In the genomic region with DNA sequence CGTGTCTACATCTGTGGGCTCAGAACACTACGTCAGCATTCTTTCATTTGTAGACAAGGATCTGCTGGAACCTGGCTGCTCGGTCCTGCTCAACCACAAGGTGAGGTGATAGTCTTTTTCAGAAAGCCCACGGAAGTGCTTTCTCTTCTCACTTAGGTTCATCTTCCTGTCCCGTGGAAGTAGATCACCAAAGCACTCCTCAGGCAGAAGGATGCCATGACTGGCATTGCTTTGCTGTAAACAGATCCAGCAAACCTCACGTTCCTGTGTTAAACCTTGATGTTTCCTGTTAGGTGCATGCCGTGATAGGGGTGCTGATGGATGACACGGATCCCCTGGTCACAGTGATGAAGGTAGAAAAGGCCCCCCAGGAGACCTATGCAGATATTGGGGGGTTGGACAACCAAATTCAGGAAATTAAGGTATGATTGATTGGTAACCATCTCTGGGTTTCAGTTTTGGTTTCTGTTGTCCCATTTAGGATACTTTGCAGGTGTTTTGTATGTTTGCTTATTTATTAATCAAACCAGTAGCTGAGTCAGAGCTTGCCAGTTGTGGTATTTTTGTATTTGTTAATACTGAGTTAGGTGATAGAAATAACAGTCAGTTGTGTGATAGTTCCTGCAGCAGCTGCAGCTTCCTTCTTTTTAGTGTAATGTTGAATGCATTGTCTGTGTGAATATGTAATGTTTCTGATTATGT, we compare ENCODE assay signal across 1 cellular context.
TF ChIP-seq lines count a peak whose summit lies in the region.

No MANE protein-coding gene starts in this region.

TF ChIP-seq in GM12878, 131 proteins besides CTCF, POLR2A, EP300 and RAD21 (continued from another document):
- peak; percentile 39; the same call in 1 of the 2 replicates for TF ChIP-seq JUNB (IDR thresholded peaks at IDR 0.05)
- TF ChIP-seq MEF2A (IDR thresholded peaks at IDR 0.05; ENCODE audit: insufficient read depth, low read depth, low read length), result 0 out of 2 replicates have a peak, but pooled peaks have one; percentile 7
